1 cellular context compared by ENCODE assay signal in the genomic region with DNA sequence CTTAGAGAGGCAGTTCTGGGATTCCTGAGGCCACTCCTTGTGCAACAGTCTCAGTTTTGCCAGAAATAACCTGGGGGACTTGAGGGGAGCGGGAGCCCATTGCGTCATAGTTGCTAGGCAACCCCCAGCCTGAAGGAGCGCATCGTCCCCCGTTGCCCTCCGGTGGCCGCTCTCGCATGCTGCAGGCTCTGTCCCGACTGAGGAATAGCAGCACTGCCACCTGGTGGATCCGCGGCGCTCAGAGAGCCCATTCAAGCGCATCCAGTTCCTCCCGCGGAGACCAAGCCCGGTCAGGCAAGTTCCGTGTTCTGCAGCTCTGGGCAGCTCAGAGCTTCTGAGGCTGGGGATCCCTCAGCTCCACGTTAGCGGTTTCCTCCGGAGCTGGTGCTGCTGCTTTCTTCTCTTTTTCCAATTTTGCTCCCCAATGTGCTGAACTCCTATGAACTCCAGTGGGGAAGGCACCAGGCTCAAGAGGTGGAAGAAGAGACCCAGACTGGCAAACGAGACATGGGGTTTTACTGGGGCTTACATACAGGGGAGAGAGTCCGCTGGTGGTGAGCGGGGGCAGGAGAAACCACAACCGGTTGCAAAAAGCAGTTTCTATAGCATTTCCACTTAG.
TF ChIP-seq lines count a peak whose summit lies in the region.

No MANE protein-coding gene starts in this region.

TF ChIP-seq in A549, 52 proteins besides CTCF, POLR2A, EP300 and RAD21 (continued from another document):
- no peak for TF ChIP-seq NR3C1 (IDR thresholded peaks at IDR 0.05)
- TF ChIP-seq, protein P1, sequence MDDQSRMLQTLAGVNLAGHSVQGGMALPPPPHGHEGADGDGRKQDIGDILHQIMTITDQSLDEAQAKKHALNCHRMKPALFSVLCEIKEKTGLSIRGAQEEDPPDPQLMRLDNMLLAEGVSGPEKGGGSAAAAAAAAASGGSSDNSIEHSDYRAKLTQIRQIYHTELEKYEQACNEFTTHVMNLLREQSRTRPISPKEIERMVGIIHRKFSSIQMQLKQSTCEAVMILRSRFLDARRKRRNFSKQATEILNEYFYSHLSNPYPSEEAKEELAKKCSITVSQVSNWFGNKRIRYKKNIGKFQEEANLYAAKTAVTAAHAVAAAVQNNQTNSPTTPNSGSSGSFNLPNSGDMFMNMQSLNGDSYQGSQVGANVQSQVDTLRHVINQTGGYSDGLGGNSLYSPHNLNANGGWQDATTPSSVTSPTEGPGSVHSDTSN (IDR thresholded peaks at IDR 0.05), result no peak
- peak; percentile 69 to 89; a peak in 3 of 4 replicates for TF ChIP-seq CEBPB (IDR thresholded peaks at IDR 0.05)
- TF ChIP-seq, protein P2, sequence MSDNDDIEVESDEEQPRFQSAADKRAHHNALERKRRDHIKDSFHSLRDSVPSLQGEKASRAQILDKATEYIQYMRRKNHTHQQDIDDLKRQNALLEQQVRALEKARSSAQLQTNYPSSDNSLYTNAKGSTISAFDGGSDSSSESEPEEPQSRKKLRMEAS (IDR thresholded peaks at IDR 0.05), result peak; percentile 36; the same call in 1 of the 2 replicates
- TF ChIP-seq CBX8 (IDR thresholded peaks at IDR 0.05), result no peak
- TF ChIP-seq GATA3 (IDR thresholded peaks at IDR 0.05; ENCODE audit: borderline replicate concordance), result no peak
- peak; percentile 94 for TF ChIP-seq RFX5 (IDR thresholded peaks at IDR 0.05)
TF ChIP-seq in A549: peak in this region for 7.
